Comparison of ENCODE assay signal across 3 cellular contexts in genomic region chr5:170218730-170219129, GRCh38.
TF ChIP-seq lines count a peak whose summit lies in the region.

No MANE protein-coding gene starts in this region.

TF ChIP-seq in A549, 52 proteins besides CTCF, POLR2A, EP300 and RAD21:
- TF ChIP-seq FOSB (CRISPR knock-in tag; IDR thresholded peaks at IDR 0.05) (no peak), ZC3H11A (IDR thresholded peaks at IDR 0.05) (no peak), RCOR1 (IDR thresholded peaks at IDR 0.05; ENCODE audit: low read depth, low read length) (no peak), CEBPB (IDR thresholded peaks at IDR 0.05) (no peak), NR3C1 (IDR thresholded peaks at IDR 0.05) (no peak), TP53 (CRISPR knock-in tag; IDR thresholded peaks at IDR 0.05) (no peak), EHMT2 (IDR thresholded peaks at IDR 0.05; ENCODE audit: low read depth) (no peak), MAFK (IDR thresholded peaks at IDR 0.05; ENCODE audit: partially characterized antibody) (no peak), FOSL2 (IDR thresholded peaks at IDR 0.05) (no peak), FOSL2 (CRISPR knock-in tag; IDR thresholded peaks at IDR 0.05) (no peak), CHD2 (IDR thresholded peaks at IDR 0.05; ENCODE audit: low read length, partially characterized antibody) (no peak), BHLHE40 (IDR thresholded peaks at IDR 0.05; ENCODE audit: low read depth, low read length) (no peak), SREBF2 (IDR thresholded peaks at IDR 0.05) (no peak), REST (IDR thresholded peaks at IDR 0.05) (no peak), E2F6 (IDR thresholded peaks at IDR 0.05; ENCODE audit: borderline replicate concordance, low read depth) (no peak), CBX8 (IDR thresholded peaks at IDR 0.05) (no peak), HEYL (CRISPR knock-in tag; IDR thresholded peaks at IDR 0.05) (no peak), PHF8 (IDR thresholded peaks at IDR 0.05; ENCODE audit: borderline replicate concordance, low read depth) (no peak), HDAC2 (IDR thresholded peaks at IDR 0.05) (no peak), HOXB13 (CRISPR knock-in tag; IDR thresholded peaks at IDR 0.05; ENCODE audit: low read depth) (no peak)

TF ChIP-seq in HCT116, 20 proteins besides CTCF, POLR2A, EP300 and RAD21:
- no peak for TF ChIP-seq CBX3 (IDR thresholded peaks at IDR 0.05; ENCODE audit: low read depth)
- TF ChIP-seq JUND (IDR thresholded peaks at IDR 0.05), result no peak
- no peak for TF ChIP-seq SIN3A (IDR thresholded peaks at IDR 0.05; ENCODE audit: low read depth)
- TF ChIP-seq ZFX (IDR thresholded peaks at IDR 0.05), result no peak
- no peak for TF ChIP-seq ELF1 (IDR thresholded peaks at IDR 0.05; ENCODE audit: borderline replicate concordance, low read depth)

TF ChIP-seq in endothelial cell of umbilical vein, 7 proteins besides CTCF, POLR2A, EP300 and RAD21:
- TF ChIP-seq POLR2AphosphoS5 (IDR thresholded peaks at IDR 0.05; ENCODE audit: insufficient read depth, low read depth, low read length), result no peak
- no peak for TF ChIP-seq MAX (IDR thresholded peaks at IDR 0.05; ENCODE audit: insufficient read depth, insufficient read length)
- no peak for TF ChIP-seq MYC (IDR thresholded peaks at IDR 0.05; ENCODE audit: low read depth, low read length)
- TF ChIP-seq EZH2 (IDR thresholded peaks at IDR 0.05; ENCODE audit: borderline replicate concordance, low read depth, low read length, severe bottlenecking), result no peak
- no peak for TF ChIP-seq FOS (IDR thresholded peaks at IDR 0.05; ENCODE audit: borderline replicate concordance, insufficient read depth, low read length)
- no peak for TF ChIP-seq GATA2 (IDR thresholded peaks at IDR 0.05; ENCODE audit: insufficient read depth, insufficient read length, low read depth, low read length)
- no peak for TF ChIP-seq JUN (IDR thresholded peaks at IDR 0.05; ENCODE audit: borderline replicate concordance, insufficient read depth, insufficient read length, low read depth)
